ENCODE assay signal across 8 cellular contexts in the genomic region with DNA sequence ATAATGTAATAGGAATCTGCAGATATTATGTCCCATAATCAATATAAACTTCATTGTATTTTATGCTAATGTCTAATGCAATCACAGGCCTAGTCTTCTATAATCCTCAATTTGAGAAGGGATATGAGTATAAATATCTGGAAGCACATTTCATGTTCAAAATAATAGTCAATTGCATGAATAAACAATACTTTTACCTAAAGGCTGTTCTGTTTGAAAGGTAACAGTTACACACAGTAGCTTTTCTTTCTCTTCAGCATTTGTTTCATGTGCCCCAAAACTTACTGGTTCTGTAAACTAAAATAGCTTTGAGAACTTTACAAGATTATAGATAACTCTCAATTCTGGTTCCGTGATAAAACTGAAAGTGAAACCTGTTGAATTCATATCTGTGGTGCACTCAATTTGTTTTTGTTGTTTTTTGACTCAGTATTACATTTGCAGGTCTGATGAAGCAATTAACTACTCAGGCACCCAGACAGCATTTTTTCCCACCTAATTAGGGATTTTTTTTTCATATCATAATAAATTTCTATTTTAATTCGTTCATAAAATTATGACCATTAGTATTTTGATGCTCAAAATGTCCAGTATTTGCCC.
DNase-seq lines count a peak whose midpoint lies in the region; ATAC-seq and TF ChIP-seq lines count a peak whose summit lies in the region.

No MANE protein-coding gene starts in this region.

- H3K9me3 ChIP-seq in Peyer's patch = no peaks in the 10 kb centered on the region

- H3K36me3 ChIP-seq in Peyer's patch = no peaks in the 10 kb centered on the region

- H3K4me1 ChIP-seq in Peyer's patch (no peaks in the 10 kb centered on the region), foreskin keratinocyte (no peaks in the 10 kb centered on the region)

- no peak for TF ChIP-seq POLR2A in Peyer's patch (IDR thresholded peaks at IDR 0.05)

- no peak overlapping the region for H3K4me3 Mint-ChIP-seq in glutamatergic neuron (ENCODE audit: unreplicated experiment)

- no peak for DNase-seq in Peyer's patch
- DNase-seq in foreskin keratinocyte = peak; percentile 2 to 17
- DNase-seq in GDM1 (lab: John Stamatoyannopoulos, UW) = no peak
- no peak for DNase-seq in glutamatergic neuron
- DNase-seq in T1000 (lab: John Stamatoyannopoulos, UW) = no peak

- H3K4me3 ChIP-seq in Peyer's patch = peak overlapping the region in 3 of 4 donors; percentile 16 to 27 (median 22)

- H3K27ac ChIP-seq in Peyer's patch = no peak overlapping the region
- H3K27ac ChIP-seq in foreskin keratinocyte = peak overlapping the region; percentile 45

- TF ChIP-seq CTCF in Peyer's patch (IDR thresholded peaks at IDR 0.05) = no peak
- no peak for TF ChIP-seq CTCF in foreskin keratinocyte (conservative IDR thresholded peaks at IDR 0.05)
- TF ChIP-seq CTCF in glutamatergic neuron (IDR thresholded peaks at IDR 0.05; ENCODE audit: partially characterized antibody, unreplicated experiment) = no peak

- ATAC-seq in GM18517 (IDR thresholded peaks at IDR 0.05; ENCODE audit: unreplicated experiment) (peak; percentile 85), HG02588 (IDR thresholded peaks at IDR 0.05; ENCODE audit: unreplicated experiment) (peak; percentile 85), foreskin keratinocyte (peak; percentile 51), HG03280 (IDR thresholded peaks at IDR 0.05; ENCODE audit: unreplicated experiment) (no peak)

- H3K27me3 ChIP-seq in Peyer's patch (no peaks in the 10 kb centered on the region), foreskin keratinocyte (no peaks in the 10 kb centered on the region)

- no peaks in the 10 kb centered on the region for H3K27me3 Mint-ChIP-seq in glutamatergic neuron (ENCODE audit: unreplicated experiment)

- no peaks in the 10 kb centered on the region for H3K9me3 Mint-ChIP-seq in glutamatergic neuron (ENCODE audit: unreplicated experiment)

- peaks cover 2% of the 10 kb centered on the region for H3K36me3 Mint-ChIP-seq in glutamatergic neuron (ENCODE audit: unreplicated experiment)

- H3K4me1 Mint-ChIP-seq in glutamatergic neuron (ENCODE audit: low read depth, unreplicated experiment) = no peaks in the 10 kb centered on the region

- no peak overlapping the region for H3K27ac Mint-ChIP-seq in glutamatergic neuron (ENCODE audit: unreplicated experiment)

Comparison
In these comparisons a context has a peak if more than half of its experiments do, and no peak if none do; other contexts are left out.
1. DNase-seq: peak in foreskin keratinocyte (2 of 2); none in Peyer's patch (0 of 3), GDM1 (single experiment), glutamatergic neuron (single experiment) and T1000 (single experiment).